Comparison of ENCODE assay signal across 11 cellular contexts in genomic region chr6:144659735-144660246, GRCh38.
DNase-seq lines count a peak whose midpoint lies in the region; ATAC-seq, FAIRE-seq and TF ChIP-seq lines count a peak whose summit lies in the region.
"Had no signal": no experiment of that assay in that cellular context is flagged by ENCODE, and none has a peak within 500 bp of the region (broad histone marks: within the 10 kb centered on the region; RNA-seq: fewer than 3 reads in every experiment).

No MANE protein-coding gene starts in this region.

- no peak for TF ChIP-seq POLR2A in A549 (IDR thresholded peaks at IDR 0.05; ENCODE audit: low read length)

- peak overlapping the region; percentile 14; the same call in 1 of the 3 replicates for H3K4me2 ChIP-seq in A549

- no peak for TF ChIP-seq CTCF in A549 (IDR thresholded peaks at IDR 0.05)
- no peak for TF ChIP-seq CTCF in GM13976 (IDR thresholded peaks at IDR 0.05; ENCODE audit: borderline replicate concordance, control extremely low read depth, extremely low read depth, insufficient read depth, missing control alignments)

- H3K27ac Mint-ChIP-seq in naive thymus-derived CD8-positive, alpha-beta T cell: peak overlapping the region; percentile 60 to 90 (median 85)

- peaks cover 28 to 88% (median 60%) of the 10 kb centered on the region in 4 donors for H3K4me1 Mint-ChIP-seq in naive thymus-derived CD8-positive, alpha-beta T cell

- no peak overlapping the region for H3K4me3 ChIP-seq in A549
- H3K4me3 ChIP-seq in HAP-1: peak overlapping the region; percentile 44
- peak overlapping the region; percentile 48 to 58 for H3K4me3 ChIP-seq in duodenal mucosa (ENCODE audit: low read depth in 1 of 2, low read length in 2 of 2)

- DNase-seq in A549 (ENCODE audit: low read depth in 1 of 2, low spot score in 1 of 2): no peak
- no peak for DNase-seq in HAP-1 (ENCODE audit: low spot score in 2 of 2)
- no peak for DNase-seq in naive thymus-derived CD8-positive, alpha-beta T cell
- no peak for DNase-seq in stimulated activated CD4-positive, alpha-beta T cell treated with anti-CD3 and anti-CD28 coated beads, Interleukin-12 subunit alpha, Interleukin-12 subunit beta, amount 100 ng/mL, for 4 hours
- no peak for DNase-seq in NCI-H1417 treated with DMSO at 0.1 percent for 48 hours (lab: John Stamatoyannopoulos, UW)
- DNase-seq in GM13976 (ENCODE audit: low spot score): no peak
- DNase-seq in putamen (ENCODE audit: low spot score): no peak
- DNase-seq: NCI-H1930, SHP77 treated with DMSO at 0.1 percent for 48 hours had no signal

- no peak for FAIRE-seq in A549 (lab: Jason Lieb, UNC)
- FAIRE-seq: H54 had no signal

- in situ Hi-C loops in HAP-1 (cut with MboI; ENCODE audit: low sequenced_read_pairs) (no loop called here), GM13976 (cut with MboI; ENCODE audit: low sequenced_read_pairs, unreplicated experiment) (no loop called here)

- H3K9me3 ChIP-seq in A549 (no peaks in the 10 kb centered on the region), HAP-1 (no peaks in the 10 kb centered on the region), duodenal mucosa (ENCODE audit: control insufficient read depth in 1 of 2, low read length in 2 of 2) (no peaks in the 10 kb centered on the region)

- CTCF ChIA-PET in A549 (lab: Yijun Ruan, JAX): interaction anchor here (1.0 kb wide), 1 partner anchor 70 kb away, joined by 3 read pairs; no protein-coding TSS in a partner anchor

- H3K9ac ChIP-seq in duodenal mucosa (ENCODE audit: low read depth in 1 of 2, low read length in 2 of 2): no peak overlapping the region

- H3K9me3 Mint-ChIP-seq in naive thymus-derived CD8-positive, alpha-beta T cell: no peaks in the 10 kb centered on the region

- no peak for TF ChIP-seq RAD21 in A549 (conservative IDR thresholded peaks at IDR 0.05 in 1 of 2, IDR thresholded peaks at IDR 0.05 in 1 of 2)

- H3K36me3 ChIP-seq in HAP-1 (replicated peaks) (no peaks in the 10 kb centered on the region), duodenal mucosa (ENCODE audit: control insufficient read depth in 1 of 2, insufficient read depth in 2 of 2, low read length in 2 of 2) (no peaks in the 10 kb centered on the region)

- no peaks in the 10 kb centered on the region for H3K27me3 Mint-ChIP-seq in naive thymus-derived CD8-positive, alpha-beta T cell

- peaks cover 0 to 2% (median 0%) of the 10 kb centered on the region in 3 donors for H3K36me3 Mint-ChIP-seq in naive thymus-derived CD8-positive, alpha-beta T cell

- H3K4me1 ChIP-seq in A549 (peaks cover 58% of the 10 kb centered on the region), HAP-1 (peaks cover 65% of the 10 kb centered on the region), duodenal mucosa (ENCODE audit: control insufficient read depth in 1 of 2, insufficient read depth in 2 of 2, low read length in 2 of 2) (peaks cover 23 to 37% of the 10 kb centered on the region in 2 donors)

- no peak for TF ChIP-seq EP300 in A549 (IDR thresholded peaks at IDR 0.05)

- POLR2A ChIA-PET in A549 (lab: Yijun Ruan, JAX): no interaction called here
- POLR2A ChIA-PET in naive thymus-derived CD8-positive, alpha-beta T cell (lab: Charles Lee): no interaction called here

- H3K4me3 Mint-ChIP-seq in naive thymus-derived CD8-positive, alpha-beta T cell: peak overlapping the region in 7 of 10 donors; percentile 14 to 72 (median 38)

- no peak for ATAC-seq in A549
- no peak for ATAC-seq in naive thymus-derived CD8-positive, alpha-beta T cell

- H3K27me3 ChIP-seq in HAP-1 (ENCODE audit: low read depth): no peaks in the 10 kb centered on the region
- no peaks in the 10 kb centered on the region for H3K27me3 ChIP-seq in duodenal mucosa (ENCODE audit: control insufficient read depth in 1 of 2, insufficient read depth in 2 of 2, low read length in 2 of 2)

- 89% methylated on average over 10 of the region's 10 CpGs for WGBS in A549 (ENCODE audit: missing lambda C conversion rate)

- H3K27ac ChIP-seq in A549 (peak overlapping the region in 1 of 2 experiments; percentile 79; a peak in 3 of 6 replicates), duodenal mucosa (ENCODE audit: low read depth, low read length) (no peak overlapping the region)

TF ChIP-seq in A549, 52 proteins besides CTCF, POLR2A, EP300 and RAD21:
- TF ChIP-seq NPAS2 (CRISPR knock-in tag; IDR thresholded peaks at IDR 0.05; ENCODE audit: borderline replicate concordance) (no peak), CHD2 (IDR thresholded peaks at IDR 0.05; ENCODE audit: low read length, partially characterized antibody) (no peak), HES2 (IDR thresholded peaks at IDR 0.05) (no peak)
TF ChIP-seq in A549: peak in this region for 0.
